ENCODE assay signal across 16 cellular contexts in genomic region chr3:188888321-188889056, GRCh38.
"Had no signal": no experiment of that assay in that cellular context is flagged by ENCODE, and none has a peak within 500 bp of the region (broad histone marks: within the 10 kb centered on the region; RNA-seq: fewer than 3 reads in every experiment).

No MANE protein-coding gene starts in this region.

- H3K27ac ChIP-seq: lower lobe of right lung, ovary, upper lobe of left lung had no signal

- ATAC-seq: activated CD8-positive, alpha-beta T cell treated with anti-CD3 and anti-CD28 coated beads, Interleukin-2, amount 10 ng/mL, durations not matched to agents 7 days and 5 days; esophagus mucosa; stimulated activated naive B cell treated with anti-CD40 and anti-IgM and Interleukin-4, amounts not matched to agents 10 μg/mL and 1 μg/mL and 100 μg/mL, for 72 hours; WTC11 had no signal

- H3K27me3 ChIP-seq: ovary, upper lobe of left lung had no signal

- H3K9me3 Mint-ChIP-seq: activated naive CD8-positive, alpha-beta T cell treated with anti-CD3 and anti-CD28 coated beads for 36 hours; mesothelial cell of epicardium; neural crest cell; stimulated activated naive B cell treated with anti-CD40 and anti-IgM and Interleukin-4, amounts not matched to agents 10 μg/mL and 1 μg/mL and 100 μg/mL, for 72 hours; WTC11 had no signal

- H3K4me3 Mint-ChIP-seq: activated CD8-positive, alpha-beta T cell treated with anti-CD3 and anti-CD28 coated beads, Interleukin-2, amount 10 ng/mL, durations not matched to agents 7 days and 5 days; activated naive CD8-positive, alpha-beta T cell treated with anti-CD3 and anti-CD28 coated beads for 36 hours; mesothelial cell of epicardium; neural crest cell; stimulated activated naive B cell treated with anti-CD40 and anti-IgM and Interleukin-4, amounts not matched to agents 10 μg/mL and 1 μg/mL and 100 μg/mL, for 72 hours; WTC11 had no signal

- DNase-seq: activated CD4-positive, alpha-beta T cell treated with anti-CD3 and anti-CD28 coated beads for 48 hours; activated CD8-positive, alpha-beta memory T cell treated with anti-CD3 and anti-CD28 coated beads, Interleukin-2, amount 50 U/mL, for 48 hours; activated CD8-positive, alpha-beta T cell treated with anti-CD3 and anti-CD28 coated beads, Interleukin-2, amount 10 ng/mL, durations not matched to agents 7 days and 5 days; activated gamma-delta T cell treated with Interleukin-2 at 50 U/mL for 16 hours; activated naive CD8-positive, alpha-beta T cell treated with anti-CD3 and anti-CD28 coated beads for 36 hours; glutamatergic neuron; lower lobe of right lung; ovary; stimulated activated CD4-positive, alpha-beta T cell treated with anti-CD3 and anti-CD28 coated beads, Interleukin-2, amount 100 ng/mL, for 48 hours; stimulated activated naive B cell treated with anti-CD40 and anti-IgM and Interleukin-4, amounts not matched to agents 10 μg/mL and 1 μg/mL and 100 μg/mL, for 72 hours; T-helper 2 cell; upper lobe of left lung had no signal

- H3K27me3 Mint-ChIP-seq: activated naive CD8-positive, alpha-beta T cell treated with anti-CD3 and anti-CD28 coated beads for 36 hours; stimulated activated naive B cell treated with anti-CD40 and anti-IgM and Interleukin-4, amounts not matched to agents 10 μg/mL and 1 μg/mL and 100 μg/mL, for 72 hours had no signal

- H3K27ac Mint-ChIP-seq: activated CD8-positive, alpha-beta T cell treated with anti-CD3 and anti-CD28 coated beads, Interleukin-2, amount 10 ng/mL, durations not matched to agents 7 days and 5 days; activated naive CD8-positive, alpha-beta T cell treated with anti-CD3 and anti-CD28 coated beads for 36 hours; mesothelial cell of epicardium; stimulated activated naive B cell treated with anti-CD40 and anti-IgM and Interleukin-4, amounts not matched to agents 10 μg/mL and 1 μg/mL and 100 μg/mL, for 72 hours; WTC11 had no signal

- H3K9me3 ChIP-seq: lower lobe of right lung, ovary, upper lobe of left lung had no signal

- H3K4me1 Mint-ChIP-seq: mesothelial cell of epicardium; neural crest cell; stimulated activated naive B cell treated with anti-CD40 and anti-IgM and Interleukin-4, amounts not matched to agents 10 μg/mL and 1 μg/mL and 100 μg/mL, for 72 hours; WTC11 had no signal

- H3K36me3 Mint-ChIP-seq: activated naive CD8-positive, alpha-beta T cell treated with anti-CD3 and anti-CD28 coated beads for 36 hours; WTC11 had no signal

- H3K4me1 ChIP-seq: lower lobe of right lung, upper lobe of left lung had no signal

- H3K4me3 ChIP-seq: lower lobe of right lung, ovary, upper lobe of left lung had no signal

- H3K36me3 ChIP-seq: lower lobe of right lung, ovary, upper lobe of left lung had no signal
